Comparison of ENCODE assay signal across 18 cellular contexts in the genomic region with DNA sequence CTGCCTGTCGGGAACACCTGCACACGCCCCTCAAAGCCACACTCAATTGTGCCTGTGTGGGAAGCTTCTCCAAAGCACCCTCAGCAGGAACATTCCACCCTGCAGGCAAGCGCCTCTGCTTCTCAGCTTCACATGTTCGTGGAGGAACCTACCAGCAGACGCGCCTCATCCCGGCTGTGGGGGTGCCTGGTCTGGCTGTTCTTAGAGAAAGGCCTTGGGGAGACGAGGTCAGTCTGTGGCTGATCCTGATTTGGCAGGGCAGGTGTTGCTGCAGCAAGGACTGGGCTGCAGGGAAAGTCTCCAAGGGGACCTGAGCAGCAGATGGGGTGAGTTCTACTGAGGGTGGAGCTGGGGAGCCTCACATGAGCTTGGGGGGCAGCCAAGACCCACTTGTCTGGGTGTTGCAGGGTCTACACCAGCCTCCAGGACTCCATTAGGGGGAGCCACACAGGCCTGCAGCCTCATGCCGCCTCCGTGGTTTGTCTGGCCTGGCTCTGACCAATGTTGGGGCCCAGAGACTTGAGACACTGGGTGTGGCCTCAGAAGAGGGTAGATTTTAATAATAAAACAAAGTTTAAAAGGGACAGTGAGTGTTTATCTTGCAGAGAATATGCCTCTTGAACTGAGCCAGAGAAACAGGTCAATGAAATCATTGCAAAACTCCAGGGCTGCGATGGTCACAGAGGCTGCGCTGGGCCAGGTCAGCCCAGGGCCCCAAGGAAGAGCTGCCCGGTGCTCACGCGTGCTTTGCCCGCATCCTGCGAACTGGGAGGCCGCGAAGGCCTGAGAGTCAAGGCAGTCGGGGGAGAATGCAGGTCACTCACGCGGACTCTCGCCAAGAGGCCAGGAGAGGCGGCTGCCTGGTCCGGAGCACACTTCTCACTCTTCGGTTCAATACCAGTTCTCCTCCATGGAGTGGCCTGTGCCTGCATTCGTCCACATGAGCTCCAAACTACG. TPM values are rescaled to one million over a fixed set of nuclear protein-coding genes. Genes with fewer than 3 reads are reported as not detected.
DNase-seq lines count a peak whose midpoint lies in the region; ATAC-seq, FAIRE-seq and TF ChIP-seq lines count a peak whose summit lies in the region.
"Had no signal": no experiment of that assay in that cellular context is flagged by ENCODE, and none has a peak within 500 bp of the region (broad histone marks: within the 10 kb centered on the region; RNA-seq: fewer than 3 reads in every experiment).

No MANE protein-coding gene starts in this region.

- no peak overlapping the region for H3K14ac ChIP-seq in H9 (ENCODE audit: insufficient read depth, low read length)
- H3K14ac ChIP-seq in H1 (ENCODE audit: insufficient read length) = no peak overlapping the region

- H3K4me2 ChIP-seq in H9 (ENCODE audit: insufficient read depth, insufficient read length, low read length) = no peak overlapping the region
- no peak overlapping the region for H3K4me2 ChIP-seq in H1 (ENCODE audit: insufficient read depth in 1 of 2, low read depth in 2 of 2, low read length in 2 of 2)

- H3K79me2 ChIP-seq in H9 (ENCODE audit: insufficient read depth, low read length) (no peaks in the 10 kb centered on the region), H1 (ENCODE audit: control insufficient read depth in 1 of 2, insufficient read depth in 2 of 2, low read length in 2 of 2) (no peaks in the 10 kb centered on the region)

- H3K18ac ChIP-seq in H9 (ENCODE audit: insufficient read length, low read depth, low read length) = no peak overlapping the region
- H3K18ac ChIP-seq in H1 (ENCODE audit: extremely low read depth, low read length) = no peak overlapping the region

- H3K4ac ChIP-seq in H9 (ENCODE audit: low read depth, low read length) (no peak overlapping the region), H1 (replicated peaks; ENCODE audit: insufficient read length, low read depth, low read length) (no peak overlapping the region)

- H3K23me2 ChIP-seq in H9 (ENCODE audit: insufficient read length, low read depth, low read length, poor library complexity, severe bottlenecking) (no peaks in the 10 kb centered on the region), H1 (ENCODE audit: low read depth, low read length) (no peaks in the 10 kb centered on the region)

- DNase-seq in D341Med (ENCODE audit: low spot score) = peak; percentile 15
- peak; percentile 56 for DNase-seq in H9
- DNase-seq in H1 (ENCODE audit: low read depth in 1 of 2, low spot score in 2 of 2) = peak in 1 of 2 experiments; percentile 57
- DNase-seq in posterior vena cava (ENCODE audit: low spot score) = peak; percentile 67
- no peak for DNase-seq in islet precursor cell
- no peak for DNase-seq in activated naive CD4-positive, alpha-beta T cell treated with anti-CD3 and anti-CD28 coated beads, Interleukin-2, amount 50 U/mL, for 72 hours (ENCODE audit: low spot score in 2 of 2)
- DNase-seq in GM10266 (ENCODE audit: extremely low spot score) = no peak
- no peak for DNase-seq in stimulated activated naive CD4-positive, alpha-beta T cell (lab: John Stamatoyannopoulos, UW)
- DNase-seq: activated CD4-positive, CD25-positive, alpha-beta regulatory T cell; activated gamma-delta T cell treated with Interleukin-2 at 50 U/mL for 16 hours; aorta; DMS153; foreskin fibroblast; hippocampal formation; left colon; stimulated activated CD4-positive, alpha-beta T cell treated with anti-CD3 and anti-CD28 coated beads, Interleukin-2, amount 100 ng/mL, for 48 hours; T-helper 17 cell had no signal

- POLR2A ChIA-PET in H1 (lab: Charles Lee; ENCODE audit: partially characterized antibody) = interaction anchor here (1.0 kb wide), 1 partner anchor 13 kb away, joined by 3 read pairs; no protein-coding TSS in a partner anchor

- H4K91ac ChIP-seq in H9 (ENCODE audit: insufficient read length, low read depth, low read length) (no peak overlapping the region), H1 (replicated peaks; ENCODE audit: insufficient read length, low read length) (no peak overlapping the region)

- no peak overlapping the region for H3K4me3 Mint-ChIP-seq in H9
- H3K4me3 Mint-ChIP-seq: T-helper 17 cell had no signal

- H4K20me1 ChIP-seq in H9 (ENCODE audit: control insufficient read depth, insufficient read depth, insufficient read length) (no peaks in the 10 kb centered on the region), H1 (replicated peaks in 1 of 2; ENCODE audit: control insufficient read depth in 1 of 2, insufficient read depth in 2 of 2, low read length in 2 of 2) (no peaks in the 10 kb centered on the region)
- H4K20me1 ChIP-seq: BLaER1 treated with 17β-estradiol and CSF1 and Interleukin-3, amounts not matched to agents 10 nM and 100 nM had no signal

- no peaks in the 10 kb centered on the region for H3K27me3 ChIP-seq in H9 (ENCODE audit: insufficient read depth, low read length)
- no peaks in the 10 kb centered on the region for H3K27me3 ChIP-seq in H1 (replicated peaks in 1 of 4; ENCODE audit: control insufficient read depth in 3 of 4, extremely low read depth in 1 of 4, insufficient read depth in 3 of 4, low read length in 3 of 4)
- H3K27me3 ChIP-seq: BLaER1 treated with 17β-estradiol and CSF1 and Interleukin-3, amounts not matched to agents 10 nM and 100 nM had no signal

- peak; percentile 16 to 53; a peak in 3 of 4 replicates for TF ChIP-seq RAD21 in H1 (IDR thresholded peaks at IDR 0.05 in 1 of 2, conservative IDR thresholded peaks at IDR 0.05 in 1 of 2; ENCODE audit: low read depth in 2 of 2, low read length in 2 of 2)

- peaks cover 13% of the 10 kb centered on the region for H3K27me3 Mint-ChIP-seq in H9 (ENCODE audit: low read depth)

- no peak overlapping the region for H3K27ac Mint-ChIP-seq in H9
- H3K27ac Mint-ChIP-seq in activated naive CD4-positive, alpha-beta T cell treated with anti-CD3 and anti-CD28 coated beads, Interleukin-2, amount 50 U/mL, for 72 hours = peak overlapping the region in 1 of 2 donors; percentile 56
- H3K27ac Mint-ChIP-seq: T-helper 17 cell had no signal

- TF ChIP-seq CTCF in H9 (conservative IDR thresholded peaks at IDR 0.05) (peak; percentile 61), H1 (IDR thresholded peaks at IDR 0.05; ENCODE audit: control extremely low read depth in 1 of 3, insufficient read depth in 1 of 3, low read depth in 1 of 3, low read length in 3 of 3) (peak in 2 of 3 experiments; percentile 57 to 67; a peak in 3 of 4 replicates), GM10266 (IDR thresholded peaks at IDR 0.05; ENCODE audit: control insufficient read depth, insufficient read depth, low read depth, missing control alignments) (no peak)

- H3T11ph ChIP-seq in H9 (ENCODE audit: low read length) = no peak overlapping the region

- H2AFZ ChIP-seq in H9 (ENCODE audit: low read length) = no peak overlapping the region
- no peak overlapping the region for H2AFZ ChIP-seq in H1 (ENCODE audit: low read length)

- H3K36me3 ChIP-seq in H1 (ENCODE audit: control insufficient read depth in 2 of 4, insufficient read depth in 4 of 4, low read length in 3 of 4) = no peaks in the 10 kb centered on the region

- CTCF ChIA-PET in H1 (lab: Charles Lee; ENCODE audit: partially characterized antibody) = interaction anchor here (1.0 to 4.1 kb wide), 14 partner anchors 8 to 218 kb away, joined by 3 to 19 read pairs (median 4); no protein-coding TSS in a partner anchor

- H4K8ac ChIP-seq in H9 (replicated peaks; ENCODE audit: insufficient read length, low read depth, low read length) (no peak overlapping the region), H1 (ENCODE audit: extremely low read depth, insufficient read depth, low read length) (no peak overlapping the region)

- H3K9ac ChIP-seq in H9 (ENCODE audit: extremely low read depth, insufficient read length, low read length) (no peak overlapping the region), H1 (replicated peaks in 1 of 4; ENCODE audit: extremely low read depth in 1 of 4, low read depth in 3 of 4, low read length in 3 of 4) (no peak overlapping the region)

- TF ChIP-seq EP300 in H1 (IDR thresholded peaks at IDR 0.05; ENCODE audit: borderline replicate concordance in 1 of 2, low read depth in 2 of 2, low read length in 2 of 2) = no peak

- no peak for ATAC-seq in activated naive CD4-positive, alpha-beta T cell treated with anti-CD3 and anti-CD28 coated beads, Interleukin-2, amount 50 U/mL, for 72 hours
- ATAC-seq: left colon, T-helper 17 cell had no signal

- no peaks in the 10 kb centered on the region for H3K4me1 ChIP-seq in H9 (ENCODE audit: insufficient read depth, low read length)
- no peaks in the 10 kb centered on the region; a peak in 1 of 7 replicates for H3K4me1 ChIP-seq in H1 (replicated peaks in 1 of 4; ENCODE audit: control insufficient read depth in 3 of 4, insufficient read depth in 4 of 4, low read length in 3 of 4)

- H3K56ac ChIP-seq in H9 (ENCODE audit: insufficient read length, low read depth, low read length) (no peak overlapping the region), H1 (replicated peaks; ENCODE audit: insufficient read length, low read depth, low read length) (no peak overlapping the region)

- H3K9me3 Mint-ChIP-seq in H9 = peaks cover 20 to 23% of the 10 kb centered on the region in 2 experiments
- H3K9me3 Mint-ChIP-seq in activated naive CD4-positive, alpha-beta T cell treated with anti-CD3 and anti-CD28 coated beads, Interleukin-2, amount 50 U/mL, for 72 hours = peaks cover 15 to 16% of the 10 kb centered on the region in 2 donors

- peaks cover 0 to 14% (median 7%) of the 10 kb centered on the region in 3 experiments; a peak in 6 of 7 replicates for H3K36me3 Mint-ChIP-seq in H9 (ENCODE audit: insufficient read depth in 1 of 3, low read depth in 3 of 3)
- peaks cover 9 to 16% of the 10 kb centered on the region in 2 donors for H3K36me3 Mint-ChIP-seq in activated naive CD4-positive, alpha-beta T cell treated with anti-CD3 and anti-CD28 coated beads, Interleukin-2, amount 50 U/mL, for 72 hours

- no peak overlapping the region for H4K5ac ChIP-seq in H9 (ENCODE audit: insufficient read length, low read depth, low read length)
- H4K5ac ChIP-seq in H1 (ENCODE audit: insufficient read length, low read depth, low read length) = no peak overlapping the region

- TF ChIP-seq POLR2A in H1 (IDR thresholded peaks at IDR 0.05; ENCODE audit: control extremely low read depth in 1 of 2, low read depth in 2 of 2, low read length in 2 of 2) = no peak

- H2BK120ac ChIP-seq in H9 (ENCODE audit: low read depth, low read length, poor library complexity, severe bottlenecking) (no peak overlapping the region), H1 (replicated peaks; ENCODE audit: low read depth, low read length) (no peak overlapping the region)

- intact Hi-C loops in posterior vena cava (cut with DNase I) = no loop called here

- no peaks in the 10 kb centered on the region for H3K4me1 Mint-ChIP-seq in H9
- H3K4me1 Mint-ChIP-seq: T-helper 17 cell had no signal

- no peaks in the 10 kb centered on the region for H3K9me3 ChIP-seq in H9 (ENCODE audit: control insufficient read depth, low read depth, low read length)
- peaks cover 0 to 9% of the 10 kb centered on the region in 2 experiments; a peak in 3 of 4 replicates for H3K9me3 ChIP-seq in H1 (ENCODE audit: insufficient read depth in 2 of 2, low read depth in 1 of 2, low read length in 1 of 2)

- no peak overlapping the region for H2BK12ac ChIP-seq in H9 (ENCODE audit: insufficient read length, low read depth, low read length)
- H2BK12ac ChIP-seq in H1 (ENCODE audit: low read depth, low read length) = no peak overlapping the region

- WGBS in H9 (ENCODE audit: extremely low coverage, insufficient read length, low lambda C conversion rate) = no CpG with 5 or more reads among the region's 28 CpGs
- 90% methylated on average over 28 of the region's 28 CpGs; no CpG with 5 or more reads in 1 of the 2 experiments for WGBS in H1 (ENCODE audit: extremely low coverage in 1 of 2, insufficient coverage in 1 of 2, insufficient read length in 1 of 2, insufficient replicate concordance in 2 of 2, low coverage in 1 of 2, low lambda C conversion rate in 2 of 2, missing lambda C conversion rate in 1 of 2), 2 experiments

- no peak overlapping the region for H3K23ac ChIP-seq in H9 (ENCODE audit: insufficient read length, low read depth, low read length)
- no peak overlapping the region for H3K23ac ChIP-seq in H1 (ENCODE audit: insufficient read length)

- H2BK5ac ChIP-seq in H9 (ENCODE audit: insufficient read length, low read length) = no peak overlapping the region
- no peak overlapping the region for H2BK5ac ChIP-seq in H1 (ENCODE audit: low read depth, low read length)

- FAIRE-seq in H1 (lab: Jason Lieb, UNC) = no peak

- H3K27ac ChIP-seq in H9 (ENCODE audit: insufficient read length, low read depth, low read length) (no peak overlapping the region), H1 (ENCODE audit: low read depth, low read length) (no peak overlapping the region)
- H3K27ac ChIP-seq: BLaER1 treated with 17β-estradiol and CSF1 and Interleukin-3, amounts not matched to agents 10 nM and 100 nM had no signal

- H3K79me1 ChIP-seq in H9 (ENCODE audit: insufficient read depth, low read depth, low read length, poor library complexity, severe bottlenecking) (no peaks in the 10 kb centered on the region), H1 (ENCODE audit: low read depth, low read length) (no peaks in the 10 kb centered on the region)

- no peak overlapping the region for H2BK20ac ChIP-seq in H9 (ENCODE audit: low read depth, low read length, poor library complexity, severe bottlenecking)
- H2BK20ac ChIP-seq in H1 (ENCODE audit: low read length) = no peak overlapping the region

- H3K4me3 ChIP-seq in H1 (ENCODE audit: extremely low read depth in 1 of 4, insufficient read depth in 2 of 4, low read depth in 3 of 4, low read length in 4 of 4) = no peak overlapping the region
- H3K4me3 ChIP-seq: BLaER1 treated with 17β-estradiol and CSF1 and Interleukin-3, amounts not matched to agents 10 nM and 100 nM had no signal

- H2BK15ac ChIP-seq in H9 (ENCODE audit: low read depth, low read length) (no peak overlapping the region), H1 (ENCODE audit: low read length) (no peak overlapping the region)

- H2AK5ac ChIP-seq in H9 (ENCODE audit: insufficient read length, low read length) = no peak overlapping the region
- H2AK5ac ChIP-seq in H1 (ENCODE audit: low read depth, low read length) = no peak overlapping the region

RNA-seq across cellular contexts. Expression of a gene that starts 21.1 kb away (rescaled TPM):
- 3.0 and 3.3 TPM in 2 replicates for total RNA-seq in H9 (2021)
- total RNA-seq in H1 (2021; fragmentation: NEBNext Ultra II Directional; extraction: Animal tissue kit (Norgen Biotek cat#: 25700)) = 3.4 and 3.9 TPM in 2 replicates
- 3.7 and 5.4 TPM in 2 replicates for polyA plus RNA-seq in H1 (2011; rRNA removed)
- 4.5 TPM for polyA plus RNA-seq in H1 (2011; cell fraction: cytosol; rRNA removed)
- polyA plus RNA-seq in H1 (2011; cell fraction: nucleus; rRNA removed) = 8.3 TPM
- 4.8 to 8.3 TPM (median 7.1 TPM) in 4 replicates for polyA plus RNA-seq in H1 (2012, experiment 1 of 2)
- polyA plus RNA-seq in H1 (2012, experiment 2 of 2) = 3.2 TPM
- polyA plus RNA-seq in H1 (2013, experiment 1 of 2) = 5.7 TPM
- polyA plus RNA-seq in H1 (2013, experiment 2 of 2) = 6.7 TPM
- 0.82 and 4.0 TPM in 2 replicates for polyA minus RNA-seq in H1 (2011; rRNA and poly(A)+ RNA removed)
- polyA minus RNA-seq in H1 (2011; cell fraction: cytosol; rRNA and poly(A)+ RNA removed) = 4.0 TPM
- 4.8 TPM for polyA minus RNA-seq in H1 (2011; cell fraction: nucleus; rRNA and poly(A)+ RNA removed)
- 1 to 10 TPM in 1 of 2 donors, under 1 TPM in 1; 0.76 to 4.0 TPM for total RNA-seq in posterior vena cava
- total RNA-seq in activated naive CD4-positive, alpha-beta T cell treated with anti-CD3 and anti-CD28 coated beads, Interleukin-2, amount 50 U/mL, for 72 hours = 1 to 10 TPM; 3.5 to 4.5 TPM

Comparison
In these comparisons a context has a peak if more than half of its experiments do, and no peak if none do; other contexts are left out.
1. DNase-seq: peak in D341Med (single experiment), H9 (single experiment) and posterior vena cava (single experiment); none in islet precursor cell (single experiment), activated naive CD4-positive, alpha-beta T cell treated with anti-CD3 and anti-CD28 coated beads, Interleukin-2, amount 50 U/mL, for 72 hours (0 of 2), GM10266 (single experiment) and stimulated activated naive CD4-positive, alpha-beta T cell (0 of 6).